In genomic region chrX:11678174-11678573, GRCh38 we compare ENCODE assay signal across 12 cellular contexts. TPM values are rescaled to one million over a fixed set of nuclear protein-coding genes. Genes with fewer than 3 reads are reported as not detected.
DNase-seq lines count a peak whose midpoint lies in the region; ATAC-seq and TF ChIP-seq lines count a peak whose summit lies in the region.
"Had no signal": no experiment of that assay in that cellular context is flagged by ENCODE, and none has a peak within 500 bp of the region (broad histone marks: within the 10 kb centered on the region; RNA-seq: fewer than 3 reads in every experiment).

No MANE protein-coding gene starts in this region.

- TF ChIP-seq CTCF in GM12865 (IDR thresholded peaks at IDR 0.05; ENCODE audit: insufficient read depth, low read depth, low read length, missing control alignments) = peak; percentile 18
- peak; percentile 18 for TF ChIP-seq CTCF in neural cell (IDR thresholded peaks at IDR 0.05; ENCODE audit: poor library complexity, severe bottlenecking)

- H3K27me3 ChIP-seq in neural cell (ENCODE audit: insufficient read depth, low read depth, low read length) (no peaks in the 10 kb centered on the region), Karpas-422 (ENCODE audit: low read length) (no peaks in the 10 kb centered on the region)

- H3K9ac ChIP-seq in neural cell (ENCODE audit: low read length) = no peak overlapping the region
- no peak overlapping the region for H3K9ac ChIP-seq in Karpas-422 (ENCODE audit: low read length)

- no peak for TF ChIP-seq RAD21 in neural cell (conservative IDR thresholded peaks at IDR 0.05)

- peak; percentile 42 for DNase-seq in GM12865 (ENCODE audit: low read depth)
- DNase-seq in brain pericyte (ENCODE audit: low read depth, low spot score) = peak; percentile 39
- DNase-seq in C1 segment of cervical spinal cord (lab: John Stamatoyannopoulos, UW) = no peak
- no peak for DNase-seq in NCI-H510A treated with DMSO at 0.1 percent for 48 hours (lab: John Stamatoyannopoulos, UW)
- no peak for DNase-seq in SK-N-DZ (ENCODE audit: low spot score)
- no peak for DNase-seq in Karpas-422
- DNase-seq: activated CD4-positive, CD25-positive, alpha-beta regulatory T cell treated with anti-CD3 and anti-CD28 coated beads, Interleukin-2, amount 50 U/mL, for 72 hours; effector memory CD8-positive, alpha-beta T cell; occipital lobe; RPMI8226 had no signal

- H3K4me3 ChIP-seq in GM12865 (ENCODE audit: low read depth, low read length) (no peak overlapping the region), neural cell (ENCODE audit: low read length) (no peak overlapping the region), Karpas-422 (ENCODE audit: low read length) (no peak overlapping the region)

- no peaks in the 10 kb centered on the region for H4K20me1 ChIP-seq in neural cell (ENCODE audit: insufficient read depth)
- H4K20me1 ChIP-seq in Karpas-422 (ENCODE audit: insufficient read depth, low read depth, low read length) = no peaks in the 10 kb centered on the region

- ATAC-seq in HG03103 (IDR thresholded peaks at IDR 0.05; ENCODE audit: low read depth, unreplicated experiment) = peak; percentile 58
- ATAC-seq: effector memory CD8-positive, alpha-beta T cell had no signal

- H3K9me2 ChIP-seq in neural cell (ENCODE audit: insufficient read depth, low read length) (no peaks in the 10 kb centered on the region), Karpas-422 (replicated peaks; ENCODE audit: insufficient read depth, low read length) (no peaks in the 10 kb centered on the region)

- H3K36me3 ChIP-seq in neural cell (ENCODE audit: insufficient read depth, low read length) (no peaks in the 10 kb centered on the region), Karpas-422 (ENCODE audit: insufficient read depth, low read length) (no peaks in the 10 kb centered on the region)

- TF ChIP-seq EP300 in neural cell (conservative IDR thresholded peaks at IDR 0.05; ENCODE audit: poor library complexity, severe bottlenecking) = no peak

- H3K27ac ChIP-seq in neural cell (ENCODE audit: low read length) (no peak overlapping the region), Karpas-422 (ENCODE audit: low read length) (no peak overlapping the region)

- H3K4me1 ChIP-seq in Karpas-422 (ENCODE audit: low read length) = no peaks in the 10 kb centered on the region

- H3K9me3 ChIP-seq in neural cell (ENCODE audit: low read length) (no peaks in the 10 kb centered on the region), Karpas-422 (ENCODE audit: low read length) (no peaks in the 10 kb centered on the region)

- no peak overlapping the region for H2AFZ ChIP-seq in neural cell (ENCODE audit: low read depth, low read length)
- H2AFZ ChIP-seq in Karpas-422 (ENCODE audit: low read length) = no peak overlapping the region

- H3K79me2 ChIP-seq in neural cell (replicated peaks; ENCODE audit: insufficient read depth, low read length) = no peaks in the 10 kb centered on the region
- H3K79me2 ChIP-seq in Karpas-422 (ENCODE audit: low read length) = no peaks in the 10 kb centered on the region

- H3F3A ChIP-seq in neural cell (ENCODE audit: insufficient read depth, low read length, poor library complexity, severe bottlenecking) = no peaks in the 10 kb centered on the region

- no peak overlapping the region for H3K4me2 ChIP-seq in neural cell (ENCODE audit: low read length)
- H3K4me2 ChIP-seq in Karpas-422 (ENCODE audit: low read depth, low read length, poor library complexity, severe bottlenecking) = no peak overlapping the region

TF ChIP-seq in neural cell, 6 proteins besides CTCF, POLR2A, EP300 and RAD21:
- no peak for TF ChIP-seq TAF1 (IDR thresholded peaks at IDR 0.05; ENCODE audit: low read depth)
- TF ChIP-seq MXI1 (conservative IDR thresholded peaks at IDR 0.05; ENCODE audit: poor library complexity, severe bottlenecking) = no peak
- no peak for TF ChIP-seq REST (IDR thresholded peaks at IDR 0.05; ENCODE audit: borderline replicate concordance)
- no peak for TF ChIP-seq EZH2 (IDR thresholded peaks at IDR 0.05; ENCODE audit: borderline replicate concordance, insufficient read depth, low read length, poor library complexity, severe bottlenecking)
- no peak for TF ChIP-seq POLR2AphosphoS5 (IDR thresholded peaks at IDR 0.05)
- no peak for TF ChIP-seq SMC3 (conservative IDR thresholded peaks at IDR 0.05; ENCODE audit: poor library complexity)
TF ChIP-seq in neural cell: peak in this region for 0.

RNA-seq across cellular contexts. Expression of gene ARHGAP6, which starts 12.5 kb away (rescaled TPM):
- 0.40 TPM in 1 of 2 replicates, not detected in the other for polyA plus RNA-seq in neural cell
- 0.58 and 0.73 TPM in 2 replicates for polyA minus RNA-seq in neural cell
- 7.7 and 10.8 TPM in 2 replicates for polyA plus RNA-seq in SK-N-DZ (2014; cell fraction: cytosol; rRNA removed)
- polyA plus RNA-seq in SK-N-DZ (2014; cell fraction: nucleus; rRNA removed) = 7.8 and 14.5 TPM in 2 replicates
- total RNA-seq in Karpas-422 (2014; rRNA removed; shearing (Covaris generic); ENCODE audit: low replicate concordance) = not detected in 2 replicates

Comparison
In these comparisons a context has a peak if more than half of its experiments do, and no peak if none do; other contexts are left out.
1. DNase-seq: peak in GM12865 (single experiment) and brain pericyte (single experiment); none in C1 segment of cervical spinal cord (0 of 14), NCI-H510A treated with DMSO at 0.1 percent for 48 hours (single experiment), SK-N-DZ (single experiment) and Karpas-422 (single experiment).